Comparison of ENCODE assay signal across 1 cellular context in the genomic region with DNA sequence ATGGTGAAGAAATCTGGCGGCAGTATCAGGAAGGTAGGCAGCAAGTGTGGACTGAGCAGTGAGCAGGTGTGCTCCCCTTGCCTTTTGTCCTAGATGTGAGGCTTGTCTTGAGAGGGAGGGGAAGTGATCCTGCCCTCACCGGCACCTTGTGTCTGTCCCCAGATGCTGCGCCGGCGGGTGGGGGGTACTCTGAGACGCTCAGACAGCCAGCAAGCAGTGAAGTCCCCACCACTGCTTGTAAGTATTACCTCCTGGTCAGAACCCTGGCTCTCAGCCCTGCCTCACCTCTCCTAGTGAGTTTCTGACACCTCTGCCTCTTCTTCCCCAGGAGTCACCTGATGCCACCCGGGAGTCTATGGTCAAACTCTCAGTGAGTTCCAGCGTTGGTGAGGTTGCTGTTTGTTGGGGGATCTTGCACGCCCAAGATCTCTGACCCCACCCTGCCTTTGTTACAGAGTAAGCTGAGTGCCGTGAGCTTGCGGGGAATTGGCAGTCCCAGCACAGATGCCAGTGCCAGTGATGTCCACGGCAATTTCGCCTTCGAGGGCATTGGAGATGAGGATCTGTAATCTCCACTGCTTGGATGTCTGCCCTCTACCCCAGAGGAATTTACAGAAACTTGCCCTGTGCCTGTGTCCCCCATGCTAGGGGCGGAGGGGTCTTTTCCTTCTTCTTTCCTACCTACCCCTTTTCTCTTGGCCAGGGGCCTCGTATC.
TF ChIP-seq lines count a peak whose summit lies in the region.

No MANE protein-coding gene starts in this region.

TF ChIP-seq in HepG2, 621 proteins besides CTCF, POLR2A, EP300 and RAD21:
- 0 out of 2 replicates have a peak, but pooled peaks have one; percentile 3 for TF ChIP-seq POLR2AphosphoS5 (IDR thresholded peaks at IDR 0.05; ENCODE audit: low read depth, low read length)
- no peak for TF ChIP-seq YEATS2 (CRISPR knock-in tag; IDR thresholded peaks at IDR 0.05; ENCODE audit: borderline replicate concordance)
- no peak for TF ChIP-seq DRAP1 (CRISPR knock-in tag; IDR thresholded peaks at IDR 0.05)
- TF ChIP-seq NR0B2 (CRISPR knock-in tag; IDR thresholded peaks at IDR 0.05), result no peak
- TF ChIP-seq, protein P1, sequence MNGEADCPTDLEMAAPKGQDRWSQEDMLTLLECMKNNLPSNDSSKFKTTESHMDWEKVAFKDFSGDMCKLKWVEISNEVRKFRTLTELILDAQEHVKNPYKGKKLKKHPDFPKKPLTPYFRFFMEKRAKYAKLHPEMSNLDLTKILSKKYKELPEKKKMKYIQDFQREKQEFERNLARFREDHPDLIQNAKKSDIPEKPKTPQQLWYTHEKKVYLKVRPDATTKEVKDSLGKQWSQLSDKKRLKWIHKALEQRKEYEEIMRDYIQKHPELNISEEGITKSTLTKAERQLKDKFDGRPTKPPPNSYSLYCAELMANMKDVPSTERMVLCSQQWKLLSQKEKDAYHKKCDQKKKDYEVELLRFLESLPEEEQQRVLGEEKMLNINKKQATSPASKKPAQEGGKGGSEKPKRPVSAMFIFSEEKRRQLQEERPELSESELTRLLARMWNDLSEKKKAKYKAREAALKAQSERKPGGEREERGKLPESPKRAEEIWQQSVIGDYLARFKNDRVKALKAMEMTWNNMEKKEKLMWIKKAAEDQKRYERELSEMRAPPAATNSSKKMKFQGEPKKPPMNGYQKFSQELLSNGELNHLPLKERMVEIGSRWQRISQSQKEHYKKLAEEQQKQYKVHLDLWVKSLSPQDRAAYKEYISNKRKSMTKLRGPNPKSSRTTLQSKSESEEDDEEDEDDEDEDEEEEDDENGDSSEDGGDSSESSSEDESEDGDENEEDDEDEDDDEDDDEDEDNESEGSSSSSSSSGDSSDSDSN (CRISPR knock-in tag; IDR thresholded peaks at IDR 0.05), result no peak
